22 cellular contexts compared by ENCODE assay signal in the genomic region with DNA sequence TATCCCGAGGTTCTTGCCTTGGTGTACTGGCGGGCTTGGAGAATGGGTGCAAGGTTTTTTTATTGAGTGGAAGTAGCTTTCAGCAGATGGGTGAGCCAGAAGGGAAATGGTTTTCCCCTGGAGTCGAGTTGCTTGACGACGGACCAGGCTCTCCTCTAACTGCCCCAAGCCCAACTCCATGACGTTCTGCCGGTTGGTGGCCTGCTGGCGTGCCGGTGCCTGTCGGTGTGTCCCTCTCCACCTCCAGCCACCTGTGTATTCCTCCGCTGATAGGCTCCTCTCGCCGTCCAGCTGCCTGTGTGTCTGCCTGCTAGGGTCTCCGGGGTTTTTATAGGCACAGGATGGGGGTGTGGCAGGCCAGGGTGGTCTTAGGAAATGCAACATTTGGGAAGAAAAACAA. TPM values are rescaled to one million over a fixed set of nuclear protein-coding genes. Genes with fewer than 3 reads are reported as not detected.
"Had no signal": no experiment of that assay in that cellular context is flagged by ENCODE, and none has a peak within 500 bp of the region (broad histone marks: within the 10 kb centered on the region; RNA-seq: fewer than 3 reads in every experiment).

No MANE protein-coding gene starts in this region.

- DNase-seq: activated B cell treated with CpG ODN at 0.5 μM for 24 hours; activated CD4-positive, alpha-beta memory T cell treated with anti-CD3 and anti-CD28 coated beads for 36 hours; activated CD4-positive, alpha-beta T cell treated with anti-CD3 and anti-CD28 coated beads for 4 hours; activated effector memory CD4-positive, alpha-beta T cell treated with Interleukin-2 at 50 U/mL for 16 hours; activated naive CD4-positive, alpha-beta T cell treated with anti-CD3 and anti-CD28 coated beads for 36 hours; activated naive CD8-positive, alpha-beta T cell treated with anti-CD3 and anti-CD28 coated beads, Interleukin-2, amount 10 ng/mL, durations not matched to agents 7 days and 5 days; amniotic stem cell; cerebellar nuclear complex; cortex of kidney; endodermal cell; heart right ventricle; midbrain; natural killer cell; ovary; stimulated activated CD4-positive, alpha-beta T cell treated with anti-CD3 and anti-CD28 coated beads, Interleukin-2, amount 100 ng/mL, for 48 hours; stimulated activated naive B cell treated with anti-CD40 and anti-IgM and Interleukin-4, amounts not matched to agents 10 μg/mL and 1 μg/mL and 100 μg/mL, for 72 hours; T-cell; T1000 had no signal

- H3K27me3 Mint-ChIP-seq: activated CD4-positive, alpha-beta memory T cell treated with anti-CD3 and anti-CD28 coated beads for 36 hours had no signal

- H3K9me3 Mint-ChIP-seq: activated B cell treated with CpG ODN at 0.5 μM for 24 hours; activated CD4-positive, alpha-beta memory T cell treated with anti-CD3 and anti-CD28 coated beads for 36 hours; activated naive CD4-positive, alpha-beta T cell treated with anti-CD3 and anti-CD28 coated beads for 36 hours; endodermal cell; natural killer cell; stimulated activated naive B cell treated with anti-CD40 and anti-IgM and Interleukin-4, amounts not matched to agents 10 μg/mL and 1 μg/mL and 100 μg/mL, for 72 hours; T-cell had no signal

- H3K36me3 ChIP-seq: heart right ventricle, neutrophil, ovary, prostate gland, upper lobe of left lung had no signal

- H3K4me3 ChIP-seq: heart right ventricle, lung, ovary, prostate gland, upper lobe of left lung had no signal

- H3K4me1 ChIP-seq: prostate gland had no signal

- H3K4me3 Mint-ChIP-seq: activated B cell treated with CpG ODN at 0.5 μM for 24 hours; activated CD4-positive, alpha-beta memory T cell treated with anti-CD3 and anti-CD28 coated beads for 36 hours; activated naive CD4-positive, alpha-beta T cell treated with anti-CD3 and anti-CD28 coated beads for 36 hours; activated naive CD8-positive, alpha-beta T cell treated with anti-CD3 and anti-CD28 coated beads, Interleukin-2, amount 10 ng/mL, durations not matched to agents 7 days and 5 days; endodermal cell; natural killer cell; stimulated activated naive B cell treated with anti-CD40 and anti-IgM and Interleukin-4, amounts not matched to agents 10 μg/mL and 1 μg/mL and 100 μg/mL, for 72 hours had no signal

- H3K36me3 Mint-ChIP-seq: activated CD4-positive, alpha-beta memory T cell treated with anti-CD3 and anti-CD28 coated beads for 36 hours; stimulated activated naive B cell treated with anti-CD40 and anti-IgM and Interleukin-4, amounts not matched to agents 10 μg/mL and 1 μg/mL and 100 μg/mL, for 72 hours; T-cell had no signal

- H3K27me3 ChIP-seq: heart right ventricle, ovary, upper lobe of left lung had no signal

- H3K27ac ChIP-seq: heart right ventricle, neutrophil, ovary, prostate gland, upper lobe of left lung had no signal

- H3K9me3 ChIP-seq: heart right ventricle, neutrophil, ovary, prostate gland, upper lobe of left lung had no signal

- H3K4me1 Mint-ChIP-seq: activated B cell treated with CpG ODN at 0.5 μM for 24 hours; endodermal cell; natural killer cell; stimulated activated naive B cell treated with anti-CD40 and anti-IgM and Interleukin-4, amounts not matched to agents 10 μg/mL and 1 μg/mL and 100 μg/mL, for 72 hours had no signal

- H3K27ac Mint-ChIP-seq: activated B cell treated with CpG ODN at 0.5 μM for 24 hours; activated CD4-positive, alpha-beta memory T cell treated with anti-CD3 and anti-CD28 coated beads for 36 hours; activated naive CD4-positive, alpha-beta T cell treated with anti-CD3 and anti-CD28 coated beads for 36 hours; activated naive CD8-positive, alpha-beta T cell treated with anti-CD3 and anti-CD28 coated beads, Interleukin-2, amount 10 ng/mL, durations not matched to agents 7 days and 5 days; endodermal cell; natural killer cell; stimulated activated naive B cell treated with anti-CD40 and anti-IgM and Interleukin-4, amounts not matched to agents 10 μg/mL and 1 μg/mL and 100 μg/mL, for 72 hours; T-cell had no signal

RNA-seq across cellular contexts. Expression of gene PTGFRN, which starts 34.3 kb away (rescaled TPM):
- total RNA-seq: activated B cell treated with CpG ODN at 0.5 μM for 24 hours had no signal
